ENCODE assay signal across 8 cellular contexts in genomic region chr20:3797592-3798404, GRCh38. TPM values are rescaled to one million over a fixed set of nuclear protein-coding genes. Genes with fewer than 3 reads are reported as not detected.
DNase-seq lines count a peak whose midpoint lies in the region; ATAC-seq and TF ChIP-seq lines count a peak whose summit lies in the region.

No MANE protein-coding gene starts in this region.

- intact Hi-C loops in tibial artery (cut with DNase I; ENCODE audit: low total_unique reads), result no loop called here

- H3K9ac ChIP-seq in HUES48 (ENCODE audit: low read depth, low read length) (no peak overlapping the region), iPS-18a (ENCODE audit: low read length) (no peak overlapping the region)

- H3K9me3 ChIP-seq in HUES48 (ENCODE audit: control insufficient read depth, insufficient read depth, low read length) (no peaks in the 10 kb centered on the region), iPS-18a (ENCODE audit: control insufficient read depth, low read depth, low read length) (no peaks in the 10 kb centered on the region), tibial artery (no peaks in the 10 kb centered on the region)

- H3K27ac Mint-ChIP-seq in activated T-cell treated with anti-CD3 and anti-CD28 coated beads, Interleukin-2, amount 50 U/mL, for 72 hours, result peak overlapping the region; percentile 95

- no peak for TF ChIP-seq CTCF in tibial artery (IDR thresholded peaks at IDR 0.05)

- H3K27me3 Mint-ChIP-seq in activated T-cell treated with anti-CD3 and anti-CD28 coated beads, Interleukin-2, amount 50 U/mL, for 72 hours (ENCODE audit: low read depth), result no peaks in the 10 kb centered on the region

- H3K36me3 Mint-ChIP-seq in activated T-cell treated with anti-CD3 and anti-CD28 coated beads, Interleukin-2, amount 50 U/mL, for 72 hours (ENCODE audit: insufficient read depth in 2 of 2), result peaks cover 10 to 24% of the 10 kb centered on the region in 2 donors

- H3K36me3 ChIP-seq in HUES48 (ENCODE audit: control insufficient read depth, insufficient read depth, low read length), result peaks cover 27% of the 10 kb centered on the region
- H3K36me3 ChIP-seq in iPS-18a (ENCODE audit: control insufficient read depth, low read depth, low read length), result peaks cover 13% of the 10 kb centered on the region
- peaks cover 27 to 47% (median 34%) of the 10 kb centered on the region in 3 donors for H3K36me3 ChIP-seq in tibial artery

- H3K4me1 ChIP-seq in HUES48 (ENCODE audit: control insufficient read depth, insufficient read depth, low read length) (peaks cover 34% of the 10 kb centered on the region), iPS-18a (ENCODE audit: control insufficient read depth, low read depth, low read length) (peaks cover 34% of the 10 kb centered on the region), tibial artery (peaks cover 0 to 38% (median 27%) of the 10 kb centered on the region in 4 donors)

- H3K4me3 ChIP-seq in HUES48 (ENCODE audit: low read depth, low read length) (peak overlapping the region; percentile 65; the same call in 1 of the 2 replicates), iPS-18a (ENCODE audit: low read length) (peak overlapping the region; percentile 86), tibial artery (peak overlapping the region; percentile 66 to 69)

- peak overlapping the region; percentile 94 to 96 for H3K4me3 Mint-ChIP-seq in activated T-cell treated with anti-CD3 and anti-CD28 coated beads, Interleukin-2, amount 50 U/mL, for 72 hours

- peak; percentile 27 for DNase-seq in AG20443 (ENCODE audit: low spot score)
- DNase-seq in activated T-cell treated with anti-CD3 and anti-CD28 coated beads, Interleukin-2, amount 50 U/mL, for 72 hours, result peak; percentile 57 to 58
- DNase-seq in tibial artery, result no peak
- DNase-seq in NCI-H524 treated with DMSO at 0.1 percent for 48 hours (lab: John Stamatoyannopoulos, UW), result no peak

- ATAC-seq in activated T-cell treated with anti-CD3 and anti-CD28 coated beads, Interleukin-2, amount 50 U/mL, for 72 hours (replicated peaks in 1 of 2), result peak; percentile 31 to 38
- no peak for ATAC-seq in HG03378 (IDR thresholded peaks at IDR 0.05; ENCODE audit: unreplicated experiment)
- no peak for ATAC-seq in HG02938 (IDR thresholded peaks at IDR 0.05; ENCODE audit: unreplicated experiment)

- H3K27ac ChIP-seq in HUES48 (ENCODE audit: low read depth, low read length), result no peak overlapping the region
- H3K27ac ChIP-seq in iPS-18a (ENCODE audit: low read length), result no peak overlapping the region
- H3K27ac ChIP-seq in tibial artery, result peak overlapping the region; percentile 12 to 97

- peaks cover 57% of the 10 kb centered on the region for H3K4me1 Mint-ChIP-seq in activated T-cell treated with anti-CD3 and anti-CD28 coated beads, Interleukin-2, amount 50 U/mL, for 72 hours (ENCODE audit: low read depth)

- no peaks in the 10 kb centered on the region for H3K9me3 Mint-ChIP-seq in activated T-cell treated with anti-CD3 and anti-CD28 coated beads, Interleukin-2, amount 50 U/mL, for 72 hours

- H3K27me3 ChIP-seq in HUES48 (ENCODE audit: control insufficient read depth, insufficient read depth, low read length), result no peaks in the 10 kb centered on the region
- no peaks in the 10 kb centered on the region for H3K27me3 ChIP-seq in iPS-18a (ENCODE audit: control insufficient read depth, insufficient read depth, low read length)
- no peaks in the 10 kb centered on the region for H3K27me3 ChIP-seq in tibial artery

RNA-seq across cellular contexts. Expression of gene CDC25B, which starts 1.7 kb away (rescaled TPM):
- total RNA-seq in activated T-cell treated with anti-CD3 and anti-CD28 coated beads, Interleukin-2, amount 50 U/mL, for 72 hours, result 100 to 1,000 TPM; 121 to 128 TPM

RNA-seq across cellular contexts. Expression of gene CENPB, which starts 11.3 kb away (rescaled TPM):
- total RNA-seq in activated T-cell treated with anti-CD3 and anti-CD28 coated beads, Interleukin-2, amount 50 U/mL, for 72 hours, result 10 to 100 TPM; 30.4 to 31.5 TPM

RNA-seq across cellular contexts. Expression of gene SPEF1, which starts 16.6 kb away (rescaled TPM):
- total RNA-seq in activated T-cell treated with anti-CD3 and anti-CD28 coated beads, Interleukin-2, amount 50 U/mL, for 72 hours, result under 1 TPM; 0.48 to 0.49 TPM

RNA-seq across cellular contexts. Expression of gene AP5S1, which starts 22.5 kb away (rescaled TPM):
- 10 to 100 TPM; 10.3 to 13.7 TPM for total RNA-seq in activated T-cell treated with anti-CD3 and anti-CD28 coated beads, Interleukin-2, amount 50 U/mL, for 72 hours

RNA-seq across cellular contexts. Expression of gene ADISSP, which starts 30.2 kb away (rescaled TPM):
- total RNA-seq in activated T-cell treated with anti-CD3 and anti-CD28 coated beads, Interleukin-2, amount 50 U/mL, for 72 hours, result 10 to 100 TPM; 26.3 to 35.8 TPM

Comparison
In these comparisons a context has a peak if more than half of its experiments do, and no peak if none do; other contexts are left out.
1. DNase-seq: peak in AG20443 (single experiment) and activated T-cell treated with anti-CD3 and anti-CD28 coated beads, Interleukin-2, amount 50 U/mL, for 72 hours (2 of 2); none in tibial artery (0 of 2) and NCI-H524 treated with DMSO at 0.1 percent for 48 hours (single experiment).
2. H3K27ac ChIP-seq: peak in tibial artery (2 of 2); none in HUES48 (single experiment) and iPS-18a (single experiment).
3. ATAC-seq: peak in activated T-cell treated with anti-CD3 and anti-CD28 coated beads, Interleukin-2, amount 50 U/mL, for 72 hours (2 of 2); none in HG03378 (single experiment) and HG02938 (single experiment).
4. Peak in every context shown above with its lines, with median percentiles within 50 percentile points of each other: H3K4me3 ChIP-seq.